In genomic region chr2:11636593-11637295, GRCh38 we compare ENCODE assay signal across 18 cellular contexts. TPM values are rescaled to one million over a fixed set of nuclear protein-coding genes. Genes with fewer than 3 reads are reported as not detected.
DNase-seq lines count a peak whose midpoint lies in the region; ATAC-seq and TF ChIP-seq lines count a peak whose summit lies in the region.
"Had no signal": no experiment of that assay in that cellular context is flagged by ENCODE, and none has a peak within 500 bp of the region (broad histone marks: within the 10 kb centered on the region; RNA-seq: fewer than 3 reads in every experiment).

No MANE protein-coding gene starts in this region.

- H3K36me3 ChIP-seq in Panc1 (ENCODE audit: control insufficient read depth, insufficient read depth, low read length), result no peaks in the 10 kb centered on the region
- H3K36me3 ChIP-seq in osteoblast (ENCODE audit: insufficient read depth, low read length), result no peaks in the 10 kb centered on the region
- no peaks in the 10 kb centered on the region for H3K36me3 ChIP-seq in upper lobe of right lung
- H3K36me3 ChIP-seq in CD8-positive, alpha-beta T cell (ENCODE audit: insufficient read depth, low read length), result no peaks in the 10 kb centered on the region

- H3K27me3 Mint-ChIP-seq in natural killer cell treated with Interleukin-12 subunit alpha and Interleukin-12 subunit beta and Interleukin-15 and Interleukin-18, amount 100 ng/mL, for 72 hours, result no peaks in the 10 kb centered on the region
- no peaks in the 10 kb centered on the region for H3K27me3 Mint-ChIP-seq in natural killer cell (ENCODE audit: low read depth in 2 of 2)
- H3K27me3 Mint-ChIP-seq in CD8-positive, alpha-beta T cell (ENCODE audit: low read depth), result no peaks in the 10 kb centered on the region

- H3K4me2 ChIP-seq in osteoblast (ENCODE audit: insufficient read depth, low read length), result no peak overlapping the region

- no peaks in the 10 kb centered on the region for H3K9me3 Mint-ChIP-seq in natural killer cell treated with Interleukin-12 subunit alpha and Interleukin-12 subunit beta and Interleukin-15 and Interleukin-18, amount 100 ng/mL, for 72 hours
- no peaks in the 10 kb centered on the region for H3K9me3 Mint-ChIP-seq in natural killer cell
- no peaks in the 10 kb centered on the region for H3K9me3 Mint-ChIP-seq in CD8-positive, alpha-beta T cell
- H3K9me3 Mint-ChIP-seq: CD4-positive, alpha-beta memory T cell; HFFc6 had no signal

- no peak for ATAC-seq in natural killer cell treated with Interleukin-12 subunit alpha and Interleukin-12 subunit beta and Interleukin-15 and Interleukin-18, amount 100 ng/mL, for 72 hours
- ATAC-seq in natural killer cell, result no peak
- ATAC-seq in Panc1, result peak; percentile 53; the same call in 1 of the 2 replicates
- peak; percentile 32 for ATAC-seq in upper lobe of right lung
- no peak for ATAC-seq in CD8-positive, alpha-beta T cell

- in situ Hi-C loops in Panc1 (cut with HindIII; ENCODE audit: low pct_unique_long_range_greater_than_20kb, low sequenced_read_pairs), result no loop called here

- no peak for TF ChIP-seq CTCF in natural killer cell (IDR thresholded peaks at IDR 0.05)
- no peak for TF ChIP-seq CTCF in Panc1 (IDR thresholded peaks at IDR 0.05)
- TF ChIP-seq CTCF in osteoblast (IDR thresholded peaks at IDR 0.05; ENCODE audit: extremely low read depth, low read depth, low read length), result no peak
- TF ChIP-seq CTCF in upper lobe of right lung (IDR thresholded peaks at IDR 0.05), result no peak
- no peak for TF ChIP-seq CTCF in CD8-positive, alpha-beta T cell (IDR thresholded peaks at IDR 0.05)

- H3K9me3 ChIP-seq in Panc1 (ENCODE audit: control insufficient read depth, insufficient read depth, low read depth, low read length) (no peaks in the 10 kb centered on the region), osteoblast (ENCODE audit: low read depth, low read length) (no peaks in the 10 kb centered on the region), upper lobe of right lung (no peaks in the 10 kb centered on the region)
- no peaks in the 10 kb centered on the region for H3K9me3 ChIP-seq in CD8-positive, alpha-beta T cell (ENCODE audit: low read length)
- H3K9me3 ChIP-seq: BE2C had no signal

- CTCF ChIA-PET in Panc1 (lab: Charles Lee), result no interaction called here
- CTCF ChIA-PET in CD8-positive, alpha-beta T cell (lab: Charles Lee), result no interaction called here

- H2AFZ ChIP-seq in osteoblast (ENCODE audit: low read length), result no peak overlapping the region

- H3K36me3 Mint-ChIP-seq in natural killer cell treated with Interleukin-12 subunit alpha and Interleukin-12 subunit beta and Interleukin-15 and Interleukin-18, amount 100 ng/mL, for 72 hours, result no peaks in the 10 kb centered on the region
- no peaks in the 10 kb centered on the region for H3K36me3 Mint-ChIP-seq in natural killer cell
- no peaks in the 10 kb centered on the region for H3K36me3 Mint-ChIP-seq in CD8-positive, alpha-beta T cell
- H3K36me3 Mint-ChIP-seq: CD4-positive, alpha-beta memory T cell had no signal

- H3K27ac ChIP-seq in Panc1 (ENCODE audit: low read length) (no peak overlapping the region), osteoblast (ENCODE audit: low read depth, low read length) (no peak overlapping the region), upper lobe of right lung (no peak overlapping the region)
- no peak overlapping the region for H3K27ac ChIP-seq in CD8-positive, alpha-beta T cell (ENCODE audit: low read depth, low read length)
- H3K27ac ChIP-seq: C4-2B had no signal

- peak; percentile 41 for DNase-seq in natural killer cell treated with Interleukin-12 subunit alpha and Interleukin-12 subunit beta and Interleukin-15 and Interleukin-18, amount 100 ng/mL, for 72 hours (ENCODE audit: low spot score)
- no peak for DNase-seq in natural killer cell
- no peak for DNase-seq in Panc1 (ENCODE audit: low read depth, low spot score)
- DNase-seq in osteoblast (ENCODE audit: insufficient read length, low spot score, missing footprints), result peak; percentile 55
- DNase-seq in upper lobe of right lung, result peak; percentile 35
- DNase-seq in activated CD4-positive, alpha-beta T cell treated with anti-CD3 and anti-CD28 coated beads for 48 hours, result no peak
- DNase-seq in CD8-positive, alpha-beta T cell, result no peak
- DNase-seq: BE2C; CD4-positive, alpha-beta memory T cell; COR-L47; DND-41; GDM1; HCEC 1CT; HFFc6; IMR-90 had no signal

- H3K4me1 Mint-ChIP-seq in natural killer cell treated with Interleukin-12 subunit alpha and Interleukin-12 subunit beta and Interleukin-15 and Interleukin-18, amount 100 ng/mL, for 72 hours (ENCODE audit: low read depth in 2 of 2), result no peaks in the 10 kb centered on the region
- H3K4me1 Mint-ChIP-seq in natural killer cell, result no peaks in the 10 kb centered on the region
- H3K4me1 Mint-ChIP-seq in CD8-positive, alpha-beta T cell (ENCODE audit: low read depth), result no peaks in the 10 kb centered on the region
- H3K4me1 Mint-ChIP-seq: CD4-positive, alpha-beta memory T cell had no signal

- H3K27me3 ChIP-seq in Panc1 (ENCODE audit: control insufficient read depth, insufficient read depth, low read length) (no peaks in the 10 kb centered on the region), osteoblast (ENCODE audit: insufficient read depth, low read length) (peaks cover 4% of the 10 kb centered on the region), upper lobe of right lung (no peaks in the 10 kb centered on the region)
- no peaks in the 10 kb centered on the region for H3K27me3 ChIP-seq in CD8-positive, alpha-beta T cell (ENCODE audit: insufficient read depth, low read length)
- H3K27me3 ChIP-seq: BE2C had no signal

- H3K79me2 ChIP-seq in osteoblast (ENCODE audit: insufficient read depth, low read length), result no peaks in the 10 kb centered on the region

- H3K4me3 ChIP-seq in Panc1 (ENCODE audit: low read depth in 2 of 2, low read length in 2 of 2) (no peak overlapping the region), osteoblast (ENCODE audit: insufficient read depth, low read length) (no peak overlapping the region), upper lobe of right lung (no peak overlapping the region)
- no peak overlapping the region for H3K4me3 ChIP-seq in CD8-positive, alpha-beta T cell (ENCODE audit: low read depth, low read length)

- intact Hi-C loops in natural killer cell (cut with micrococcal nuclease), result no loop called here
- intact Hi-C loops in Panc1 (cut with micrococcal nuclease; ENCODE audit: unreplicated experiment), result no loop called here
- intact Hi-C loops in upper lobe of right lung (cut with DNase I), result no loop called here
- intact Hi-C loops in CD8-positive, alpha-beta T cell (cut with DNase I, micrococcal nuclease), result no loop called here

- H3K4me1 ChIP-seq in Panc1 (ENCODE audit: control insufficient read depth, insufficient read depth, low read length) (no peaks in the 10 kb centered on the region), osteoblast (ENCODE audit: insufficient read depth, low read length) (no peaks in the 10 kb centered on the region), upper lobe of right lung (no peaks in the 10 kb centered on the region)
- no peaks in the 10 kb centered on the region for H3K4me1 ChIP-seq in CD8-positive, alpha-beta T cell (ENCODE audit: insufficient read depth, low read length)
- H3K4me1 ChIP-seq: BE2C had no signal

- H4K20me1 ChIP-seq in osteoblast (ENCODE audit: insufficient read depth, low read length), result no peaks in the 10 kb centered on the region

- POLR2A ChIA-PET in Panc1 (lab: Charles Lee), result no interaction called here
- POLR2A ChIA-PET in CD8-positive, alpha-beta T cell (lab: Charles Lee), result no interaction called here

- H3K4me3 Mint-ChIP-seq in natural killer cell treated with Interleukin-12 subunit alpha and Interleukin-12 subunit beta and Interleukin-15 and Interleukin-18, amount 100 ng/mL, for 72 hours, result no peak overlapping the region
- H3K4me3 Mint-ChIP-seq in natural killer cell, result no peak overlapping the region
- H3K4me3 Mint-ChIP-seq in CD8-positive, alpha-beta T cell, result no peak overlapping the region
- H3K4me3 Mint-ChIP-seq: CD4-positive, alpha-beta memory T cell; HFFc6 had no signal

- H3K27ac Mint-ChIP-seq in natural killer cell treated with Interleukin-12 subunit alpha and Interleukin-12 subunit beta and Interleukin-15 and Interleukin-18, amount 100 ng/mL, for 72 hours, result no peak overlapping the region
- H3K27ac Mint-ChIP-seq in natural killer cell, result no peak overlapping the region
- no peak overlapping the region for H3K27ac Mint-ChIP-seq in CD8-positive, alpha-beta T cell
- H3K27ac Mint-ChIP-seq: CD4-positive, alpha-beta memory T cell; HFFc6 had no signal

- BruUV-seq in Panc1 (replicated peaks; lab: Mats Ljungman, UMichigan), result no TSS peak

RNA-seq across cellular contexts. Expression of gene NTSR2, which starts 33.3 kb away (rescaled TPM):
- not detected for total RNA-seq in natural killer cell treated with Interleukin-12 subunit alpha and Interleukin-12 subunit beta and Interleukin-15 and Interleukin-18, amount 100 ng/mL, for 72 hours
- total RNA-seq in natural killer cell (not detected), Panc1 (2021; ENCODE audit: unreplicated experiment) (0.15 TPM), osteoblast (not detected in 2 replicates), upper lobe of right lung (not detected)
- polyA plus RNA-seq in Panc1 (2012; ENCODE audit: insufficient read length), result 0.15 TPM
- total RNA-seq in CD8-positive, alpha-beta T cell, result not detected
- total RNA-seq: CD4-positive, alpha-beta memory T cell; H4; HFFc6; IMR-90 had no signal
- polyA plus RNA-seq: AG04450; CD4-positive, alpha-beta memory T cell; IMR-90 had no signal

Comparison
In these comparisons a context has a peak if more than half of its experiments do, and no peak if none do; other contexts are left out.
1. DNase-seq: peak in natural killer cell treated with Interleukin-12 subunit alpha and Interleukin-12 subunit beta and Interleukin-15 and Interleukin-18, amount 100 ng/mL, for 72 hours (single experiment), osteoblast (single experiment) and upper lobe of right lung (single experiment); none in natural killer cell (single experiment), Panc1 (single experiment), activated CD4-positive, alpha-beta T cell treated with anti-CD3 and anti-CD28 coated beads for 48 hours (single experiment) and CD8-positive, alpha-beta T cell (0 of 7).
2. ATAC-seq: peak in Panc1 (single experiment) and upper lobe of right lung (single experiment); none in natural killer cell treated with Interleukin-12 subunit alpha and Interleukin-12 subunit beta and Interleukin-15 and Interleukin-18, amount 100 ng/mL, for 72 hours (0 of 2), natural killer cell (0 of 3) and CD8-positive, alpha-beta T cell (single experiment).